8 cellular contexts compared by ENCODE assay signal in genomic region chr1:120995060-120995459, GRCh38.
DNase-seq lines count a peak whose midpoint lies in the region; ATAC-seq and TF ChIP-seq lines count a peak whose summit lies in the region.
"Not testable (repeated sequence)": the region's sequence is repeated elsewhere in the genome, so short reads cannot be mapped to it uniquely, and the experiment has no call there.

No MANE protein-coding gene starts in this region.

- not testable (repeated sequence) for H3K27ac ChIP-seq in endodermal cell (ENCODE audit: low read depth, low read length); right lobe of liver

- not testable (repeated sequence) for BruUV-seq in Calu3 (replicated peaks; lab: Mats Ljungman, UMichigan)

- H3K4me3 ChIP-seq in endodermal cell (ENCODE audit: low read length); right lobe of liver: not testable (repeated sequence)

- not testable (repeated sequence) for H3K9me3 Mint-ChIP-seq in Calu3 (ENCODE audit: low read depth, unreplicated experiment); activated T-cell treated with anti-CD3 and anti-CD28 coated beads, Interleukin-2, amount 50 U/mL, for 72 hours; endodermal cell; stimulated activated memory B cell treated with anti-CD40 and anti-IgM and Interleukin-4, amounts not matched to agents 10 μg/mL and 1 μg/mL and 100 μg/mL, for 72 hours

- H3K27me3 Mint-ChIP-seq in Calu3 (ENCODE audit: unreplicated experiment); activated T-cell treated with anti-CD3 and anti-CD28 coated beads, Interleukin-2, amount 50 U/mL, for 72 hours (ENCODE audit: low read depth); endodermal cell (ENCODE audit: insufficient read depth); stimulated activated memory B cell treated with anti-CD40 and anti-IgM and Interleukin-4, amounts not matched to agents 10 μg/mL and 1 μg/mL and 100 μg/mL, for 72 hours: not testable (repeated sequence)

- WGBS in endodermal cell (ENCODE audit: insufficient coverage in 1 of 2, insufficient read length in 1 of 2), 2 experiments: no CpG with 5 or more reads among the region's 1 CpG
- no CpG with 5 or more reads among the region's 1 CpG for WGBS in right lobe of liver (ENCODE audit: insufficient coverage, low coverage, low lambda C conversion rate, missing lambda C conversion rate)

- CTCF ChIA-PET in Calu3 (lab: Charles Lee): not testable (repeated sequence)

- H3K36me3 Mint-ChIP-seq in Calu3 (ENCODE audit: insufficient read depth, unreplicated experiment); activated T-cell treated with anti-CD3 and anti-CD28 coated beads, Interleukin-2, amount 50 U/mL, for 72 hours (ENCODE audit: insufficient read depth in 2 of 2); endodermal cell (ENCODE audit: low read depth); stimulated activated memory B cell treated with anti-CD40 and anti-IgM and Interleukin-4, amounts not matched to agents 10 μg/mL and 1 μg/mL and 100 μg/mL, for 72 hours: not testable (repeated sequence)

- H3K27me3 ChIP-seq in endodermal cell (ENCODE audit: control insufficient read depth, insufficient read depth, low read length, poor library complexity, severe bottlenecking); right lobe of liver: not testable (repeated sequence)

- not testable (repeated sequence) for H3K27ac Mint-ChIP-seq in Calu3 (ENCODE audit: unreplicated experiment); activated T-cell treated with anti-CD3 and anti-CD28 coated beads, Interleukin-2, amount 50 U/mL, for 72 hours; endodermal cell; stimulated activated memory B cell treated with anti-CD40 and anti-IgM and Interleukin-4, amounts not matched to agents 10 μg/mL and 1 μg/mL and 100 μg/mL, for 72 hours

- not testable (repeated sequence) for H3K4me3 Mint-ChIP-seq in Calu3 (ENCODE audit: low read depth, unreplicated experiment); activated T-cell treated with anti-CD3 and anti-CD28 coated beads, Interleukin-2, amount 50 U/mL, for 72 hours; endodermal cell; stimulated activated memory B cell treated with anti-CD40 and anti-IgM and Interleukin-4, amounts not matched to agents 10 μg/mL and 1 μg/mL and 100 μg/mL, for 72 hours

- peak; percentile 68 for ATAC-seq in GM19468 (IDR thresholded peaks at IDR 0.05; ENCODE audit: extremely low read depth, unreplicated experiment)
- peak; percentile 54 for ATAC-seq in HG03280 (IDR thresholded peaks at IDR 0.05; ENCODE audit: unreplicated experiment)
- ATAC-seq in activated T-cell treated with anti-CD3 and anti-CD28 coated beads, Interleukin-2, amount 50 U/mL, for 72 hours (replicated peaks in 1 of 2): peak; percentile 98
- peak; percentile 92 to 98 (median 96) for ATAC-seq in right lobe of liver
- peak; percentile 87 for ATAC-seq in stimulated activated memory B cell treated with anti-CD40 and anti-IgM and Interleukin-4, amounts not matched to agents 10 μg/mL and 1 μg/mL and 100 μg/mL, for 72 hours

- TF ChIP-seq POLR2A in right lobe of liver (IDR thresholded peaks at IDR 0.05): not testable (repeated sequence)

- H3K9me3 ChIP-seq in endodermal cell (ENCODE audit: control insufficient read depth, low read length); right lobe of liver: not testable (repeated sequence)

- H3K4me1 Mint-ChIP-seq in Calu3 (ENCODE audit: low read depth, unreplicated experiment); activated T-cell treated with anti-CD3 and anti-CD28 coated beads, Interleukin-2, amount 50 U/mL, for 72 hours (ENCODE audit: low read depth); endodermal cell; stimulated activated memory B cell treated with anti-CD40 and anti-IgM and Interleukin-4, amounts not matched to agents 10 μg/mL and 1 μg/mL and 100 μg/mL, for 72 hours: not testable (repeated sequence)

- H3K9ac ChIP-seq in endodermal cell (ENCODE audit: extremely low read depth, low read length, poor library complexity, severe bottlenecking): not testable (repeated sequence)

- intact Hi-C loops in Calu3 (cut with micrococcal nuclease; ENCODE audit: unreplicated experiment); right lobe of liver (cut with DNase I): not testable (repeated sequence)

- H3K4me1 ChIP-seq in endodermal cell (ENCODE audit: control insufficient read depth, insufficient read depth, low read length); right lobe of liver: not testable (repeated sequence)

- DNase-seq in Calu3 (peak; percentile 2), RPMI7951 (ENCODE audit: low read depth) (peak; percentile 18)
- DNase-seq in activated T-cell treated with anti-CD3 and anti-CD28 coated beads, Interleukin-2, amount 50 U/mL, for 72 hours; endodermal cell; right lobe of liver: not testable (repeated sequence)

- H3K36me3 ChIP-seq in endodermal cell (ENCODE audit: control insufficient read depth, insufficient read depth, low read length); right lobe of liver: not testable (repeated sequence)

- TF ChIP-seq CTCF in Calu3 (IDR thresholded peaks at IDR 0.05; ENCODE audit: unreplicated experiment); right lobe of liver (IDR thresholded peaks at IDR 0.05): not testable (repeated sequence)
- TF ChIP-seq CTCF in endodermal cell (conservative IDR thresholded peaks at IDR 0.05): peak; percentile 14
